ENCODE assay signal across 31 cellular contexts in the genomic region with DNA sequence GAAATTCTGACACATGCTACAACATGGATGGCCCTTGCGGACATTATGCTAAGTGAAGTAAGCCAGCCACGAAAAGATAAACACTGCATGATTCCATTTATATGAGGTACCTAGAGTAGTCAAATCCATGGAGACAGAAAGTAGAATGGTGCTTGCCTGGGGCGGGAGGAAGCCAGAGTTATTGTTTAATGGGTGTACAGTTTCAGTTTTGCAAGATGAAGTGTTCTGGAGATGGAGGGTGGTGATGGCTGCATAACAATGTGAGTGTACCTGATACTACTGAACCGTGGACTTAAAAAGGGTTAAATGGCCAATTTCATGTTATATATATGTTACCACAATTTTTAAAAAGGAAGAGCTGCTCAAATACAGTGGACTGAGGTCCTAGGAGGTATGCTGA.
"Had no signal": no experiment of that assay in that cellular context is flagged by ENCODE, and none has a peak within 500 bp of the region (broad histone marks: within the 10 kb centered on the region; RNA-seq: fewer than 3 reads in every experiment).

No MANE protein-coding gene starts in this region.

- H3K4me1 ChIP-seq: SJSA1 had no signal

- FAIRE-seq: TTC549 had no signal

- H3K4me1 Mint-ChIP-seq: activated CD4-positive, alpha-beta T cell treated with anti-CD3 and anti-CD28 coated beads, Interleukin-2, amount 10 ng/mL, durations not matched to agents 24 days and 14 days; activated naive CD4-positive, alpha-beta T cell treated with anti-CD3 and anti-CD28 coated beads, Interleukin-2, amount 50 U/mL, for 24 hours; activated naive CD8-positive, alpha-beta T cell treated with anti-CD3 and anti-CD28 coated beads, Interleukin-2, amount 10 ng/mL, durations not matched to agents 7 days and 5 days; central memory CD8-positive, alpha-beta T cell had no signal

- H3K4me2 ChIP-seq: SK-N-SH had no signal

- H3K36me3 ChIP-seq: ascending aorta, cardiac muscle cell, MG63, SJSA1 had no signal

- H3K9me3 Mint-ChIP-seq: activated CD4-positive, alpha-beta T cell treated with anti-CD3 and anti-CD28 coated beads, Interleukin-2, amount 10 ng/mL, durations not matched to agents 24 days and 14 days; activated CD8-positive, alpha-beta T cell treated with anti-CD3 and anti-CD28 coated beads for 36 hours; activated naive CD4-positive, alpha-beta T cell treated with anti-CD3 and anti-CD28 coated beads, Interleukin-2, amount 50 U/mL, for 24 hours; activated naive CD8-positive, alpha-beta T cell treated with anti-CD3 and anti-CD28 coated beads, Interleukin-2, amount 10 ng/mL, durations not matched to agents 7 days and 5 days; activated T-cell treated with anti-CD3 and anti-CD28 coated beads, Interleukin-2, amount 50 U/mL, for 24 hours; activated T-helper 2 cell treated with anti-CD3 and anti-CD28 coated beads, Interferon-gamma antibody, Interleukin-2, Interleukin-4, amounts not matched to agents 10 μg/mL and 5 μg/mL and 100 μg/mL, durations not matched to agents 14 hours and 24 hours and 36 hours; central memory CD8-positive, alpha-beta T cell; T-helper 1 cell treated with Interleukin-12 subunit alpha and Interleukin-12 subunit beta and Interleukin-4 antibody, amounts not matched to agents 30 μg/mL and 1 μg/mL, for 36 hours; T-helper 2 cell treated with Interferon-gamma antibody and Interleukin-4, amounts not matched to agents 5 μg/mL and 100 μg/mL, for 36 hours had no signal

- H3K27me3 ChIP-seq: ascending aorta, cardiac muscle cell, MG63 had no signal

- DNase-seq: activated CD4-positive, alpha-beta T cell treated with anti-CD3 and anti-CD28 coated beads, Interleukin-2, amount 10 ng/mL, durations not matched to agents 24 days and 14 days; activated CD4-positive, alpha-beta T cell treated with anti-CD3 and anti-CD28 coated beads, Interleukin-2, amount 50 U/mL, for 4 hours; activated CD8-positive, alpha-beta T cell treated with anti-CD3 and anti-CD28 coated beads for 36 hours; activated gamma-delta T cell; activated naive CD4-positive, alpha-beta T cell treated with Interleukin-2 at 50 U/mL for 16 hours; activated naive CD8-positive, alpha-beta T cell treated with anti-CD3 and anti-CD28 coated beads, Interleukin-2, amount 10 ng/mL, durations not matched to agents 7 days and 5 days; activated T-cell treated with anti-CD3 and anti-CD28 coated beads, Interleukin-2, amount 50 U/mL, for 24 hours; amygdala; NCI-H1048; NCI-H1105 treated with DMSO at 0.1 percent for 48 hours; NCI-H1436; NCI-H1694 treated with DMSO at 0.1 percent for 48 hours; NCI-H2029; NCI-H2107; NCI-H226; NCI-H446 treated with DMSO at 0.1 percent for 48 hours; NCI-H524; RPMI8226; SHP77 treated with DMSO at 0.1 percent for 48 hours; SK-N-SH had no signal

- H3K4me3 Mint-ChIP-seq: activated CD4-positive, alpha-beta T cell treated with anti-CD3 and anti-CD28 coated beads, Interleukin-2, amount 10 ng/mL, durations not matched to agents 24 days and 14 days; activated CD8-positive, alpha-beta T cell treated with anti-CD3 and anti-CD28 coated beads for 36 hours; activated naive CD4-positive, alpha-beta T cell treated with anti-CD3 and anti-CD28 coated beads, Interleukin-2, amount 50 U/mL, for 24 hours; activated naive CD8-positive, alpha-beta T cell treated with anti-CD3 and anti-CD28 coated beads, Interleukin-2, amount 10 ng/mL, durations not matched to agents 7 days and 5 days; activated T-cell treated with anti-CD3 and anti-CD28 coated beads, Interleukin-2, amount 50 U/mL, for 24 hours; central memory CD8-positive, alpha-beta T cell; T-helper 1 cell treated with Interleukin-12 subunit alpha and Interleukin-12 subunit beta and Interleukin-4 antibody, amounts not matched to agents 30 μg/mL and 1 μg/mL, for 36 hours; T-helper 2 cell treated with Interferon-gamma antibody and Interleukin-4, amounts not matched to agents 5 μg/mL and 100 μg/mL, for 36 hours had no signal

- H3K4me3 ChIP-seq: ascending aorta, cardiac muscle cell, MG63, SJSA1 had no signal

- H3K36me3 Mint-ChIP-seq: activated naive CD4-positive, alpha-beta T cell treated with anti-CD3 and anti-CD28 coated beads, Interleukin-2, amount 50 U/mL, for 24 hours; activated naive CD8-positive, alpha-beta T cell treated with anti-CD3 and anti-CD28 coated beads, Interleukin-2, amount 10 ng/mL, durations not matched to agents 7 days and 5 days had no signal

- H3K9me3 ChIP-seq: ascending aorta, MG63, SJSA1, SK-N-SH had no signal

- H3K27ac Mint-ChIP-seq: activated CD4-positive, alpha-beta T cell treated with anti-CD3 and anti-CD28 coated beads, Interleukin-2, amount 10 ng/mL, durations not matched to agents 24 days and 14 days; activated CD8-positive, alpha-beta T cell treated with anti-CD3 and anti-CD28 coated beads for 36 hours; activated naive CD4-positive, alpha-beta T cell treated with anti-CD3 and anti-CD28 coated beads, Interleukin-2, amount 50 U/mL, for 24 hours; activated naive CD8-positive, alpha-beta T cell treated with anti-CD3 and anti-CD28 coated beads, Interleukin-2, amount 10 ng/mL, durations not matched to agents 7 days and 5 days; activated T-cell treated with anti-CD3 and anti-CD28 coated beads, Interleukin-2, amount 50 U/mL, for 24 hours; activated T-helper 2 cell treated with anti-CD3 and anti-CD28 coated beads, Interferon-gamma antibody, Interleukin-2, Interleukin-4, amounts not matched to agents 10 μg/mL and 5 μg/mL and 100 μg/mL, durations not matched to agents 14 hours and 24 hours and 36 hours; T-helper 1 cell treated with Interleukin-12 subunit alpha and Interleukin-12 subunit beta and Interleukin-4 antibody, amounts not matched to agents 30 μg/mL and 1 μg/mL, for 36 hours; T-helper 2 cell treated with Interferon-gamma antibody and Interleukin-4, amounts not matched to agents 5 μg/mL and 100 μg/mL, for 36 hours had no signal

- H3K9ac ChIP-seq: SK-N-SH had no signal

- ATAC-seq: activated CD8-positive, alpha-beta T cell treated with anti-CD3 and anti-CD28 coated beads for 36 hours; Panc1 had no signal

- H3K27ac ChIP-seq: ascending aorta, cardiac muscle cell, SJSA1 had no signal
